ENCODE assay signal across 8 cellular contexts in genomic region chr15:90648137-90649070, GRCh38.
DNase-seq lines count a peak whose midpoint lies in the region; ATAC-seq and TF ChIP-seq lines count a peak whose summit lies in the region.

No MANE protein-coding gene starts in this region.

- CTCF ChIA-PET in Caco-2 (lab: Charles Lee) = interaction anchor here (0.5 to 1.2 kb wide), 20 partner anchors 10 to 1179 kb away, joined by 3 to 22 read pairs (median 4); partner anchors contain the start of genes BLM, HDDC3 and UNC45A

- H3K36me3 ChIP-seq in Caco-2 (ENCODE audit: control insufficient read depth, insufficient read depth, low read length) (no peaks in the 10 kb centered on the region), adipocyte (ENCODE audit: control insufficient read depth, insufficient read depth, low read length, severe bottlenecking) (peaks cover under 1% of the 10 kb centered on the region), heart left ventricle (peaks cover 0 to 21% (median 11%) of the 10 kb centered on the region in 9 donors)

- no peak overlapping the region for H3K4me3 ChIP-seq in Caco-2 (ENCODE audit: low read depth, low read length)
- peak overlapping the region; percentile 36 for H3K4me3 ChIP-seq in adipocyte (ENCODE audit: low read length)
- H3K4me3 ChIP-seq in heart left ventricle = peak overlapping the region in 1 of 12 donors; percentile 2

- peaks cover under 1% of the 10 kb centered on the region for H3K36me3 Mint-ChIP-seq in Caco-2 (ENCODE audit: insufficient read depth, unreplicated experiment)

- POLR2A ChIA-PET in Caco-2 (lab: Charles Lee) = no interaction called here

- peaks cover 10% of the 10 kb centered on the region for H3K4me1 Mint-ChIP-seq in Caco-2 (ENCODE audit: low read depth, unreplicated experiment)

- WGBS in heart left ventricle, 4 donors = 29 to 40% (median 36%) methylated on average over 14 of the region's 14 CpGs

- H3K27ac ChIP-seq in heart left ventricle = peak overlapping the region; percentile 16 to 80 (median 58)

- H3K9me3 Mint-ChIP-seq in Caco-2 (ENCODE audit: unreplicated experiment) = no peaks in the 10 kb centered on the region

- H3K27ac Mint-ChIP-seq in Caco-2 (ENCODE audit: unreplicated experiment) = peak overlapping the region; percentile 86

- no TSS peak for BruUV-seq in Caco-2 (replicated peaks; lab: Mats Ljungman, UMichigan)

- H3K27me3 Mint-ChIP-seq in Caco-2 (ENCODE audit: insufficient read depth, unreplicated experiment) = no peaks in the 10 kb centered on the region

- H3K27me3 ChIP-seq in Caco-2 (replicated peaks; ENCODE audit: control insufficient read depth, insufficient read depth, low read length) (no peaks in the 10 kb centered on the region), adipocyte (replicated peaks; ENCODE audit: control insufficient read depth, insufficient read depth, low read length) (peaks cover 3% of the 10 kb centered on the region), heart left ventricle (no peaks in the 10 kb centered on the region)

- no peak for TF ChIP-seq POLR2A in heart left ventricle (IDR thresholded peaks at IDR 0.05)

- DNase-seq in Caco-2 (peak; percentile 63 to 64), LoVo (ENCODE audit: low spot score) (peak; percentile 78), adipocyte (ENCODE audit: low read depth) (peak; percentile 89), heart left ventricle (peak; percentile 61 to 79 (median 75)), pulmonary artery endothelial cell (ENCODE audit: low read depth, low spot score) (peak; percentile 77)

- peak overlapping the region; percentile 52 for H3K4me3 Mint-ChIP-seq in Caco-2 (ENCODE audit: unreplicated experiment)

- intact Hi-C loops in Caco-2 (cut with micrococcal nuclease; ENCODE audit: unreplicated experiment) = loop anchor here (1.0 to 5.0 kb wide), 5 partner anchors 45 to 286 kb away; no protein-coding TSS in a partner anchor
- intact Hi-C loops in heart left ventricle (cut with DNase I) = loop anchor here (1.0 to 5.0 kb wide), 10 partner anchors 44 to 286 kb away; partner anchors contain the start of genes UNC45A (in 2 of the 10), FES (in 1 of the 10) and HDDC3 (in 1 of the 10)

- no peaks in the 10 kb centered on the region for H3K9me3 ChIP-seq in Caco-2
- no peaks in the 10 kb centered on the region for H3K9me3 ChIP-seq in adipocyte (ENCODE audit: control insufficient read depth, low read length)
- no peaks in the 10 kb centered on the region for H3K9me3 ChIP-seq in heart left ventricle

- ATAC-seq in GM21381 (IDR thresholded peaks at IDR 0.05; ENCODE audit: unreplicated experiment) (peak; percentile 61), SK-N-SH treated with all-trans-retinoic acid at 6 μM for 48 hours (peak; percentile 76), heart left ventricle (peak; percentile 66 to 89 (median 74)), HG02970 (IDR thresholded peaks at IDR 0.05; ENCODE audit: low FRiP score, unreplicated experiment) (no peak)

- no peak overlapping the region for H3K9ac ChIP-seq in adipocyte (ENCODE audit: low read length)

- peak; percentile 86 to 90 for TF ChIP-seq CTCF in Caco-2 (IDR thresholded peaks at IDR 0.05; ENCODE audit: insufficient read depth in 1 of 2, low read depth in 1 of 2, low read length in 1 of 2, severe bottlenecking in 1 of 2, unreplicated experiment in 1 of 2)
- TF ChIP-seq CTCF in heart left ventricle (IDR thresholded peaks at IDR 0.05) = peak; percentile 80 to 97 (median 93)

- peaks cover 13% of the 10 kb centered on the region for H3K4me1 ChIP-seq in Caco-2
- peaks cover 20% of the 10 kb centered on the region for H3K4me1 ChIP-seq in adipocyte (ENCODE audit: control insufficient read depth, insufficient read depth, low read length)
- peaks cover 0 to 31% (median 15%) of the 10 kb centered on the region in 12 donors for H3K4me1 ChIP-seq in heart left ventricle

TF ChIP-seq in SK-N-SH treated with all-trans-retinoic acid at 6 μM for 48 hours, 23 proteins besides CTCF, POLR2A, EP300 and RAD21 (continues in another document):
- TF ChIP-seq PATZ1 (CRISPR knock-in tag; IDR thresholded peaks at IDR 0.05; ENCODE audit: borderline replicate concordance) (peak; percentile 70; the same call in 1 of the 2 replicates), POU6F1 (CRISPR knock-in tag; IDR thresholded peaks at IDR 0.05; ENCODE audit: borderline replicate concordance, low read depth) (no peak), CSDC2 (CRISPR knock-in tag; IDR thresholded peaks at IDR 0.05) (peak; percentile 93), CSRNP3 (CRISPR knock-in tag; IDR thresholded peaks at IDR 0.05) (no peak), GLIS3 (CRISPR knock-in tag; IDR thresholded peaks at IDR 0.05) (no peak), RARB (CRISPR knock-in tag; IDR thresholded peaks at IDR 0.05) (peak; percentile 95), TCF4 (CRISPR knock-in tag; IDR thresholded peaks at IDR 0.05; ENCODE audit: borderline replicate concordance) (no peak), SNAI2 (CRISPR knock-in tag; IDR thresholded peaks at IDR 0.05) (0 out of 2 replicates have a peak, but pooled peaks have one; percentile 23), ZNF8 (CRISPR knock-in tag; IDR thresholded peaks at IDR 0.05) (no peak), ZC3H10 (CRISPR knock-in tag; IDR thresholded peaks at IDR 0.05) (peak; percentile 72), ZFP30 (CRISPR knock-in tag; IDR thresholded peaks at IDR 0.05) (peak; percentile 31; the same call in 1 of the 2 replicates), PPARA (CRISPR knock-in tag; IDR thresholded peaks at IDR 0.05; ENCODE audit: borderline replicate concordance) (no peak), TSHZ2 (CRISPR knock-in tag; IDR thresholded peaks at IDR 0.05) (no peak), ESRRG (CRISPR knock-in tag; IDR thresholded peaks at IDR 0.05) (no peak), ZNF565 (CRISPR knock-in tag; conservative IDR thresholded peaks at IDR 0.05; ENCODE audit: low read depth) (0 out of 2 replicates have a peak, but pooled peaks have one; percentile 60), ZNF70 (CRISPR knock-in tag; IDR thresholded peaks at IDR 0.05) (no peak)
